Comparison of ENCODE assay signal across 8 cellular contexts in genomic region chr12:4648499-4649357, GRCh38.
DNase-seq lines count a peak whose midpoint lies in the region; ATAC-seq and FAIRE-seq lines count a peak whose summit lies in the region.

Gene AKAP3, minus strand, starts transcription at chr12:4649051. Its CDS starts 10,855 bp downstream, at chr12:4638196.
Gene NDUFA9, plus strand, starts transcription at chr12:4649114. Its CDS starts 13 bp downstream, at chr12:4649127.

- FAIRE-seq in HTR-8/SVneo (lab: Jason Lieb, UNC): peak; percentile 98

- H3K27me3 ChIP-seq in NT2/D1 (ENCODE audit: insufficient read depth, insufficient read length): no peaks in the 10 kb centered on the region

- peak within 1 kb of the TSS; percentile 88 for H3K4me3 ChIP-seq in NT2/D1 (ENCODE audit: insufficient read length, low read depth)

- DNase-seq in CMK (ENCODE audit: low read depth): peak; percentile 61
- peak; percentile 91 for DNase-seq in HTR-8/SVneo (ENCODE audit: insufficient read length, low spot score)
- peak; percentile 98 for DNase-seq in NT2/D1 (ENCODE audit: low read depth, low spot score)
- peak; percentile 86 for DNase-seq in activated CD8-positive, alpha-beta memory T cell treated with anti-CD3 and anti-CD28 coated beads, Interleukin-2, amount 50 U/mL, for 48 hours
- peak; percentile 61 for DNase-seq in epidermal melanocyte (ENCODE audit: insufficient read length, low spot score)
- peak; percentile 89 for DNase-seq in midbrain (lab: John Stamatoyannopoulos, UW)
- peak; percentile 64 to 72 for DNase-seq in stimulated activated CD8-positive, alpha-beta memory T cell treated with anti-CD3 and anti-CD28 coated beads, Interleukin-15, amount 100 ng/mL, for 48 hours (ENCODE audit: low read depth in 2 of 2)

- H3K4me1 ChIP-seq in NT2/D1 (ENCODE audit: insufficient read depth, insufficient read length): no peaks in the 10 kb centered on the region

- peak within 1 kb of the TSS; percentile 94 for H3K9ac ChIP-seq in NT2/D1 (ENCODE audit: insufficient read length, low read depth)

- H3K36me3 ChIP-seq in NT2/D1 (ENCODE audit: insufficient read depth, insufficient read length, low read length): peaks cover 4% of the 10 kb centered on the region

- ATAC-seq in GM19467 (IDR thresholded peaks at IDR 0.05; ENCODE audit: unreplicated experiment): peak; percentile 68

- H3K9me3 ChIP-seq in NT2/D1 (ENCODE audit: insufficient read depth, low read length): no peaks in the 10 kb centered on the region

Comparison
In these comparisons a context has a peak if more than half of its experiments do, and no peak if none do; other contexts are left out.
1. Peak in every context shown above with its lines: DNase-seq, ATAC-seq and H3K4me3 ChIP-seq.